In genomic region chr21:15297829-15298228, GRCh38 we compare ENCODE assay signal across 30 cellular contexts.
"Had no signal": no experiment of that assay in that cellular context is flagged by ENCODE, and none has a peak within 500 bp of the region (broad histone marks: within the 10 kb centered on the region; RNA-seq: fewer than 3 reads in every experiment).

No MANE protein-coding gene starts in this region.

- H3K9me3 ChIP-seq: ovary, psoas muscle, right lobe of liver, sigmoid colon, suprapubic skin, testis, tibial artery, transverse colon, upper lobe of right lung, uterus had no signal

- H3K27me3 ChIP-seq: ovary, right lobe of liver, sigmoid colon, suprapubic skin, testis, tibial artery, transverse colon, upper lobe of right lung, uterus had no signal

- H3K27ac ChIP-seq: ovary, parathyroid adenoma, psoas muscle, right lobe of liver, sigmoid colon, suprapubic skin, testis, tibial artery, transverse colon, upper lobe of right lung, uterus had no signal

- DNase-seq: naive thymus-derived CD8-positive, alpha-beta T cell; nephron progenitor cell; occipital lobe; ovary; posterior cingulate gyrus; psoas muscle; right cardiac atrium; right lobe of liver; sigmoid colon; small intestine; stimulated activated CD4-positive, alpha-beta T cell treated with anti-CD3 and anti-CD28 coated beads, Interleukin-15, amount 100 ng/mL, for 24 hours; stimulated activated CD4-positive, alpha-beta T cell treated with anti-CD3 and anti-CD28 coated beads, Interleukin-2, amount 100 ng/mL, for 24 hours; stimulated activated CD4-positive, alpha-beta T cell treated with anti-CD3 and anti-CD28 coated beads, Interleukin-2, amount 100 ng/mL, for 48 hours; stimulated activated CD4-positive, alpha-beta T cell treated with anti-CD3 and anti-CD28 coated beads, Interleukin-4, amount 100 ng/mL, for 24 hours; stimulated activated naive CD4-positive, alpha-beta T cell; stimulated activated naive CD8-positive, alpha-beta T cell treated with anti-CD3 and anti-CD28 coated beads, Interleukin-15, amount 100 ng/mL, for 72 hours; stimulated activated naive CD8-positive, alpha-beta T cell treated with anti-CD3 and anti-CD28 coated beads, Interleukin-15, Interleukin-2, amounts not matched to agents 100 U/mL and 50 U/mL, for 24 hours; substantia nigra; testis; tibial artery; transverse colon; upper lobe of right lung; uterus had no signal

- H3K27ac Mint-ChIP-seq: naive thymus-derived CD8-positive, alpha-beta T cell; natural killer cell treated with Interleukin-12 subunit alpha and Interleukin-12 subunit beta and Interleukin-15 and Interleukin-18, amount 100 ng/mL, for 72 hours; progenitor cell of endocrine pancreas; stimulated activated effector memory CD8-positive, alpha-beta T cell treated with anti-CD3 and anti-CD28 coated beads, Interleukin-12 subunit alpha, Interleukin-12 subunit beta, amount 100 ng/mL, for 72 hours; stimulated activated naive CD8-positive, alpha-beta T cell treated with anti-CD3 and anti-CD28 coated beads, Interleukin-15, amount 100 ng/mL, for 72 hours; type B pancreatic cell had no signal

- H3K79me2 ChIP-seq: parathyroid adenoma had no signal

- H3K9ac ChIP-seq: parathyroid adenoma had no signal

- H3K36me3 Mint-ChIP-seq: natural killer cell treated with Interleukin-12 subunit alpha and Interleukin-12 subunit beta and Interleukin-15 and Interleukin-18, amount 100 ng/mL, for 72 hours; stimulated activated effector memory CD8-positive, alpha-beta T cell treated with anti-CD3 and anti-CD28 coated beads, Interleukin-12 subunit alpha, Interleukin-12 subunit beta, amount 100 ng/mL, for 72 hours; type B pancreatic cell had no signal

- H3K4me3 ChIP-seq: ovary, psoas muscle, right lobe of liver, sigmoid colon, suprapubic skin, testis, tibial artery, transverse colon, upper lobe of right lung, uterus had no signal

- H3K36me3 ChIP-seq: ovary, right lobe of liver, sigmoid colon, suprapubic skin, tibial artery, transverse colon, upper lobe of right lung, uterus had no signal

- H3K27me3 Mint-ChIP-seq: naive thymus-derived CD8-positive, alpha-beta T cell; natural killer cell treated with Interleukin-12 subunit alpha and Interleukin-12 subunit beta and Interleukin-15 and Interleukin-18, amount 100 ng/mL, for 72 hours; progenitor cell of endocrine pancreas; stimulated activated naive CD8-positive, alpha-beta T cell treated with anti-CD3 and anti-CD28 coated beads, Interleukin-15, amount 100 ng/mL, for 72 hours; type B pancreatic cell had no signal

- H3K4me1 Mint-ChIP-seq: stimulated activated effector memory CD8-positive, alpha-beta T cell treated with anti-CD3 and anti-CD28 coated beads, Interleukin-12 subunit alpha, Interleukin-12 subunit beta, amount 100 ng/mL, for 72 hours; stimulated activated naive CD8-positive, alpha-beta T cell treated with anti-CD3 and anti-CD28 coated beads, Interleukin-15, amount 100 ng/mL, for 72 hours had no signal

- H3K9me3 Mint-ChIP-seq: natural killer cell treated with Interleukin-12 subunit alpha and Interleukin-12 subunit beta and Interleukin-15 and Interleukin-18, amount 100 ng/mL, for 72 hours; stimulated activated effector memory CD8-positive, alpha-beta T cell treated with anti-CD3 and anti-CD28 coated beads, Interleukin-12 subunit alpha, Interleukin-12 subunit beta, amount 100 ng/mL, for 72 hours had no signal

- ATAC-seq: naive thymus-derived CD8-positive, alpha-beta T cell; natural killer cell treated with Interleukin-12 subunit alpha and Interleukin-12 subunit beta and Interleukin-15 and Interleukin-18, amount 100 ng/mL, for 72 hours; psoas muscle; right lobe of liver; stimulated activated effector memory CD8-positive, alpha-beta T cell treated with anti-CD3 and anti-CD28 coated beads, Interleukin-12 subunit alpha, Interleukin-12 subunit beta, amount 100 ng/mL, for 72 hours; stimulated activated naive CD8-positive, alpha-beta T cell treated with anti-CD3 and anti-CD28 coated beads, Interleukin-15, amount 100 ng/mL, for 72 hours; stimulated activated naive CD8-positive, alpha-beta T cell treated with anti-CD3 and anti-CD28 coated beads, Interleukin-15, Interleukin-2, amounts not matched to agents 100 U/mL and 50 U/mL, for 24 hours; upper lobe of right lung had no signal

- H3K4me3 Mint-ChIP-seq: naive thymus-derived CD8-positive, alpha-beta T cell; natural killer cell treated with Interleukin-12 subunit alpha and Interleukin-12 subunit beta and Interleukin-15 and Interleukin-18, amount 100 ng/mL, for 72 hours; nephron progenitor cell; neural crest cell; stimulated activated effector memory CD8-positive, alpha-beta T cell treated with anti-CD3 and anti-CD28 coated beads, Interleukin-12 subunit alpha, Interleukin-12 subunit beta, amount 100 ng/mL, for 72 hours; stimulated activated naive CD8-positive, alpha-beta T cell treated with anti-CD3 and anti-CD28 coated beads, Interleukin-15, amount 100 ng/mL, for 72 hours; type B pancreatic cell had no signal

- H2AFZ ChIP-seq: parathyroid adenoma had no signal

- H3K4me1 ChIP-seq: parathyroid adenoma, right lobe of liver, testis, upper lobe of right lung, uterus had no signal
